Comparison of ENCODE assay signal across 9 cellular contexts in the genomic region with DNA sequence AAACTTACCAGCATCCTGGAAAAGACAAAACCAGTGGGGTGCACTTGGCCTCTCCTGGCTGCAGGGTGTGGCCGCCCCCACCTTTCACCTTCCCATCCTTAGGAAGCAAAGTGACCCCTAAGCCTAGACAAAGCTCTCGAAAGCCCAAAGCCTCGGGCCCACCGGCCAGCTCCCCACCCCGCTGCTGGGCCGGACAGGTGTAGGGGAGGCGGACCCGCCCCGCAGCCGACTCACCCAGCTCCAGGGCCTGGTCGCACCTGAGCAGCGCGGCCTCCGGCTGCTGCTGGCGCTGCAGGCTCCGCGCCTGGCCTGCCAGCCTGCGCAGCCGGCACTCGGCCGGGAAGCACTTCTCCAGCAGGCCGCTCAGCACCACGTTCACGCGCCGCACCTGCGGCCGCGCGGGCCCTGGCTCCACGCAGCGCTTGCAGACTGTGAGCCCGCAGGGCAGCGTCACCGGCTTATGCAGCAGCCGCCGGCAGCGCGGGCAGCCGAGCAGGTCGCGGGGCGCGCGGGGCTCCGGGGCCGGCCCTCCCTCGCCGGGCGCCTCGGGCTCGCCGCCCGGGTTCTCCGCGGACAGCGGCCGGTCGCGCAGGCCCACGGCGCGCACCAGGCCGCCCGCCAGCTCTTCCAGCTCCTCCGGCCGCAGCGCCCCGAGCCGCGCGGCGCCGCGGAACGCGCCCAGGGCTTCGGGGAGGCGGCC.
DNase-seq lines count a peak whose midpoint lies in the region; ATAC-seq lines count a peak whose summit lies in the region.
"Had no signal": no experiment of that assay in that cellular context is flagged by ENCODE, and none has a peak within 500 bp of the region (broad histone marks: within the 10 kb centered on the region; RNA-seq: fewer than 3 reads in every experiment).

No MANE protein-coding gene starts in this region.

- peaks cover 40% of the 10 kb centered on the region for H3K27me3 ChIP-seq in adipocyte (replicated peaks; ENCODE audit: control insufficient read depth, insufficient read depth, low read length)
- H3K27me3 ChIP-seq in rectal smooth muscle tissue (ENCODE audit: control insufficient read depth, insufficient read depth, low read length) = peaks cover 5% of the 10 kb centered on the region

- no peaks in the 10 kb centered on the region for H3K4me1 ChIP-seq in adipocyte (ENCODE audit: control insufficient read depth, insufficient read depth, low read length)
- peaks cover 4% of the 10 kb centered on the region for H3K4me1 ChIP-seq in rectal smooth muscle tissue (ENCODE audit: control insufficient read depth, insufficient read depth, low read length)

- H3K4me3 ChIP-seq in adipocyte (ENCODE audit: low read length) = peak overlapping the region; percentile 73
- peak overlapping the region; percentile 71 for H3K4me3 ChIP-seq in rectal smooth muscle tissue (ENCODE audit: low read length)

- H3K9ac ChIP-seq in adipocyte (ENCODE audit: low read length) (no peak overlapping the region), rectal smooth muscle tissue (ENCODE audit: low read length) (no peak overlapping the region)

- H3K27ac ChIP-seq in rectal smooth muscle tissue (ENCODE audit: low read depth, low read length) = peak overlapping the region; percentile 81

- DNase-seq in COLO668 (lab: John Stamatoyannopoulos, UW; ENCODE audit: unreplicated experiment) (peak; percentile 87), HuH-7.5 (ENCODE audit: low spot score) (peak; percentile 54), adipocyte (ENCODE audit: low read depth) (peak; percentile 77), hepatic stellate cell (ENCODE audit: low spot score) (peak; percentile 17), NCI-H82 treated with DMSO at 0.1 percent for 48 hours (lab: John Stamatoyannopoulos, UW; ENCODE audit: unreplicated experiment) (no peak)

- no peaks in the 10 kb centered on the region for H3K36me3 ChIP-seq in adipocyte (ENCODE audit: control insufficient read depth, insufficient read depth, low read length, severe bottlenecking)
- H3K36me3 ChIP-seq in rectal smooth muscle tissue (ENCODE audit: control insufficient read depth, insufficient read depth, low read length) = no peaks in the 10 kb centered on the region

- H3K9me3 ChIP-seq in adipocyte (ENCODE audit: control insufficient read depth, low read length) = peaks cover 25% of the 10 kb centered on the region

- ATAC-seq in HG02759 (IDR thresholded peaks at IDR 0.05; ENCODE audit: unreplicated experiment) = no peak
- no peak for ATAC-seq in GM21367 (IDR thresholded peaks at IDR 0.05; ENCODE audit: unreplicated experiment)
- ATAC-seq: left colon had no signal
